2 cellular contexts compared by ENCODE assay signal in genomic region chr1:225653463-225654276, GRCh38.
TF ChIP-seq lines count a peak whose summit lies in the region.

No MANE protein-coding gene starts in this region.

TF ChIP-seq in A549, 52 proteins besides CTCF, POLR2A, EP300 and RAD21 (continued from another document):
- peak; percentile 43; the same call in 1 of the 2 replicates for TF ChIP-seq TP53 (CRISPR knock-in tag; IDR thresholded peaks at IDR 0.05)
- TF ChIP-seq PHF8 (IDR thresholded peaks at IDR 0.05; ENCODE audit: borderline replicate concordance, low read depth): peak; percentile 80
- TF ChIP-seq JUN (IDR thresholded peaks at IDR 0.05): peak; percentile 73 to 76; a peak in 3 of 5 replicates
- no peak for TF ChIP-seq EHMT2 (IDR thresholded peaks at IDR 0.05; ENCODE audit: low read depth)
- peak; percentile 70 for TF ChIP-seq TFCP2L1 (CRISPR knock-in tag; IDR thresholded peaks at IDR 0.05)
- TF ChIP-seq KDM1A (IDR thresholded peaks at IDR 0.05; ENCODE audit: low read depth): no peak
- TF ChIP-seq, protein P1, sequence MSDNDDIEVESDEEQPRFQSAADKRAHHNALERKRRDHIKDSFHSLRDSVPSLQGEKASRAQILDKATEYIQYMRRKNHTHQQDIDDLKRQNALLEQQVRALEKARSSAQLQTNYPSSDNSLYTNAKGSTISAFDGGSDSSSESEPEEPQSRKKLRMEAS (IDR thresholded peaks at IDR 0.05): peak; percentile 67
- TF ChIP-seq, protein P2, sequence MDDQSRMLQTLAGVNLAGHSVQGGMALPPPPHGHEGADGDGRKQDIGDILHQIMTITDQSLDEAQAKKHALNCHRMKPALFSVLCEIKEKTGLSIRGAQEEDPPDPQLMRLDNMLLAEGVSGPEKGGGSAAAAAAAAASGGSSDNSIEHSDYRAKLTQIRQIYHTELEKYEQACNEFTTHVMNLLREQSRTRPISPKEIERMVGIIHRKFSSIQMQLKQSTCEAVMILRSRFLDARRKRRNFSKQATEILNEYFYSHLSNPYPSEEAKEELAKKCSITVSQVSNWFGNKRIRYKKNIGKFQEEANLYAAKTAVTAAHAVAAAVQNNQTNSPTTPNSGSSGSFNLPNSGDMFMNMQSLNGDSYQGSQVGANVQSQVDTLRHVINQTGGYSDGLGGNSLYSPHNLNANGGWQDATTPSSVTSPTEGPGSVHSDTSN (IDR thresholded peaks at IDR 0.05): no peak
- 0 out of 2 replicates have a peak, but pooled peaks have one; percentile 52 for TF ChIP-seq HOXA7 (CRISPR knock-in tag; IDR thresholded peaks at IDR 0.05)
- TF ChIP-seq ZC3H11A (IDR thresholded peaks at IDR 0.05): no peak
- TF ChIP-seq SREBF2 (IDR thresholded peaks at IDR 0.05): no peak
- no peak for TF ChIP-seq MAZ (IDR thresholded peaks at IDR 0.05; ENCODE audit: borderline replicate concordance, low read depth, low read length)
- 0 out of 4 replicates have a peak, but pooled peaks of 1 of the 2 experiments have one; percentile 3 for TF ChIP-seq CEBPB (IDR thresholded peaks at IDR 0.05)
- TF ChIP-seq NFE2L2 (conservative IDR thresholded peaks at IDR 0.05; ENCODE audit: low read length): no peak
- TF ChIP-seq KDM5A (IDR thresholded peaks at IDR 0.05): no peak
- peak; percentile 50; the same call in 1 of the 2 replicates for TF ChIP-seq E2F6 (IDR thresholded peaks at IDR 0.05; ENCODE audit: borderline replicate concordance, low read depth)
- no peak for TF ChIP-seq FOXS1 (CRISPR knock-in tag; IDR thresholded peaks at IDR 0.05)
- no peak for TF ChIP-seq CHD4 (IDR thresholded peaks at IDR 0.05; ENCODE audit: borderline replicate concordance)
- TF ChIP-seq CBX2 (IDR thresholded peaks at IDR 0.05; ENCODE audit: borderline replicate concordance, low read depth): no peak
- no peak for TF ChIP-seq FOSB (CRISPR knock-in tag; IDR thresholded peaks at IDR 0.05)
- no peak for TF ChIP-seq HOXB5 (CRISPR knock-in tag; IDR thresholded peaks at IDR 0.05)
- TF ChIP-seq NPAS2 (CRISPR knock-in tag; IDR thresholded peaks at IDR 0.05; ENCODE audit: borderline replicate concordance): no peak
- TF ChIP-seq, protein P3, sequence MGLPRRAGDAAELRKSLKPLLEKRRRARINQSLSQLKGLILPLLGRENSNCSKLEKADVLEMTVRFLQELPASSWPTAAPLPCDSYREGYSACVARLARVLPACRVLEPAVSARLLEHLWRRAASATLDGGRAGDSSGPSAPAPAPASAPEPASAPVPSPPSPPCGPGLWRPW (IDR thresholded peaks at IDR 0.05): no peak
- no peak for TF ChIP-seq FOSL2 (IDR thresholded peaks at IDR 0.05)
- TF ChIP-seq FOSL2 (CRISPR knock-in tag; IDR thresholded peaks at IDR 0.05): no peak; the same call in 1 of the 2 replicates
- no peak for TF ChIP-seq JUNB (IDR thresholded peaks at IDR 0.05)
- TF ChIP-seq CHD2 (IDR thresholded peaks at IDR 0.05; ENCODE audit: low read length, partially characterized antibody): no peak
- no peak for TF ChIP-seq NR3C1 (IDR thresholded peaks at IDR 0.05)
- no peak; the same call in 1 of the 2 replicates for TF ChIP-seq RFX5 (IDR thresholded peaks at IDR 0.05)
- TF ChIP-seq, protein P4, sequence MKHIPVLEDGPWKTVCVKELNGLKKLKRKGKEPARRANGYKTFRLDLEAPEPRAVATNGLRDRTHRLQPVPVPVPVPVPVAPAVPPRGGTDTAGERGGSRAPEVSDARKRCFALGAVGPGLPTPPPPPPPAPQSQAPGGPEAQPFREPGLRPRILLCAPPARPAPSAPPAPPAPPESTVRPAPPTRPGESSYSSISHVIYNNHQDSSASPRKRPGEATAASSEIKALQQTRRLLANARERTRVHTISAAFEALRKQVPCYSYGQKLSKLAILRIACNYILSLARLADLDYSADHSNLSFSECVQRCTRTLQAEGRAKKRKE (CRISPR knock-in tag; IDR thresholded peaks at IDR 0.05; ENCODE audit: low read depth): no peak
- TF ChIP-seq CBX8 (IDR thresholded peaks at IDR 0.05): no peak
- TF ChIP-seq RNF2 (IDR thresholded peaks at IDR 0.05; ENCODE audit: borderline replicate concordance, low read depth): no peak
TF ChIP-seq in A549: peak in this region for 8.

TF ChIP-seq in IMR-90, 13 proteins besides CTCF, POLR2A, EP300 and RAD21 (continued from another document):
- TF ChIP-seq RFX5 (IDR thresholded peaks at IDR 0.05; ENCODE audit: low read depth, low read length) (no peak), FOS (IDR thresholded peaks at IDR 0.05; ENCODE audit: low read depth, low read length) (no peak), BHLHE40 (IDR thresholded peaks at IDR 0.05; ENCODE audit: low read depth, low read length) (peak; percentile 62), RCOR1 (IDR thresholded peaks at IDR 0.05; ENCODE audit: insufficient replicate concordance, low read length) (no peak), CHD1 (IDR thresholded peaks at IDR 0.05; ENCODE audit: low read depth, low read length) (no peak), MAZ (IDR thresholded peaks at IDR 0.05; ENCODE audit: borderline replicate concordance, low read depth, low read length) (0 out of 2 replicates have a peak, but pooled peaks have one; percentile 6), CEBPB (IDR thresholded peaks at IDR 0.05; ENCODE audit: low read depth, low read length) (peak; percentile 56), MXI1 (IDR thresholded peaks at IDR 0.05; ENCODE audit: borderline replicate concordance, low read depth, low read length) (no peak), USF2 (IDR thresholded peaks at IDR 0.05; ENCODE audit: low read depth, low read length) (no peak)
- TF ChIP-seq, protein P5, sequence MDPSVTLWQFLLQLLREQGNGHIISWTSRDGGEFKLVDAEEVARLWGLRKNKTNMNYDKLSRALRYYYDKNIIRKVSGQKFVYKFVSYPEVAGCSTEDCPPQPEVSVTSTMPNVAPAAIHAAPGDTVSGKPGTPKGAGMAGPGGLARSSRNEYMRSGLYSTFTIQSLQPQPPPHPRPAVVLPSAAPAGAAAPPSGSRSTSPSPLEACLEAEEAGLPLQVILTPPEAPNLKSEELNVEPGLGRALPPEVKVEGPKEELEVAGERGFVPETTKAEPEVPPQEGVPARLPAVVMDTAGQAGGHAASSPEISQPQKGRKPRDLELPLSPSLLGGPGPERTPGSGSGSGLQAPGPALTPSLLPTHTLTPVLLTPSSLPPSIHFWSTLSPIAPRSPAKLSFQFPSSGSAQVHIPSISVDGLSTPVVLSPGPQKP (IDR thresholded peaks at IDR 0.05; ENCODE audit: borderline replicate concordance, low read depth, low read length): no peak
